ENCODE assay signal across 1 cellular context in genomic region chr5:78659714-78660113, GRCh38.
A peak's percentile ranks its signal among the peaks of the same experiment; 100 is the strongest.
TF ChIP-seq lines count a peak whose summit lies in the region.

No MANE protein-coding gene starts in this region.

TF ChIP-seq in K562, 482 proteins besides CTCF, POLR2A, EP300 and RAD21 (continued from another document and continues in another):
- TF ChIP-seq, protein P1, sequence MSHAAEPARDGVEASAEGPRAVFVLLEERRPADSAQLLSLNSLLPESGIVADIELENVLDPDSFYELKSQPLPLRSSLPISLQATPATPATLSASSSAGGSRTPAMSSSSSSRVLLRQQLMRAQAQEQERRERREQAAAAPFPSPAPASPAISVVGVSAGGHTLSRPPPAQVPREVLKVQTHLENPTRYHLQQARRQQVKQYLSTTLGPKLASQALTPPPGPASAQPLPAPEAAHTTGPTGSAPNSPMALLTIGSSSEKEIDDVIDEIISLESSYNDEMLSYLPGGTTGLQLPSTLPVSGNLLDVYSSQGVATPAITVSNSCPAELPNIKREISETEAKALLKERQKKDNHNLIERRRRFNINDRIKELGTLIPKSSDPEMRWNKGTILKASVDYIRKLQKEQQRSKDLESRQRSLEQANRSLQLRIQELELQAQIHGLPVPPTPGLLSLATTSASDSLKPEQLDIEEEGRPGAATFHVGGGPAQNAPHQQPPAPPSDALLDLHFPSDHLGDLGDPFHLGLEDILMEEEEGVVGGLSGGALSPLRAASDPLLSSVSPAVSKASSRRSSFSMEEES (CRISPR knock-in tag; IDR thresholded peaks at IDR 0.05) = no peak
- TF ChIP-seq CBFA2T3 (IDR thresholded peaks at IDR 0.05) = peak; percentile 70; the same call in 1 of the 2 replicates
- TF ChIP-seq ZKSCAN1 (IDR thresholded peaks at IDR 0.05; ENCODE audit: low read depth, low read length) = no peak
- peak; percentile 47; the same call in 1 of the 2 replicates for TF ChIP-seq FOXM1 (IDR thresholded peaks at IDR 0.05; ENCODE audit: low read depth)
- no peak for TF ChIP-seq FOXM1 (CRISPR knock-in tag; IDR thresholded peaks at IDR 0.05; ENCODE audit: low read depth)
- peak; percentile 83 for TF ChIP-seq MAFK (IDR thresholded peaks at IDR 0.05; ENCODE audit: low read length)
- TF ChIP-seq, protein P2, sequence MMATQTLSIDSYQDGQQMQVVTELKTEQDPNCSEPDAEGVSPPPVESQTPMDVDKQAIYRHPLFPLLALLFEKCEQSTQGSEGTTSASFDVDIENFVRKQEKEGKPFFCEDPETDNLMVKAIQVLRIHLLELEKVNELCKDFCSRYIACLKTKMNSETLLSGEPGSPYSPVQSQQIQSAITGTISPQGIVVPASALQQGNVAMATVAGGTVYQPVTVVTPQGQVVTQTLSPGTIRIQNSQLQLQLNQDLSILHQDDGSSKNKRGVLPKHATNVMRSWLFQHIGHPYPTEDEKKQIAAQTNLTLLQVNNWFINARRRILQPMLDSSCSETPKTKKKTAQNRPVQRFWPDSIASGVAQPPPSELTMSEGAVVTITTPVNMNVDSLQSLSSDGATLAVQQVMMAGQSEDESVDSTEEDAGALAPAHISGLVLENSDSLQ (IDR thresholded peaks at IDR 0.05) = peak; percentile 64
- TF ChIP-seq KHSRP (IDR thresholded peaks at IDR 0.05) = no peak
- no peak for TF ChIP-seq HDAC1 (IDR thresholded peaks at IDR 0.05)
- TF ChIP-seq ZNF282 (CRISPR knock-in tag; IDR thresholded peaks at IDR 0.05) = no peak
- TF ChIP-seq TCF7L2 (IDR thresholded peaks at IDR 0.05; ENCODE audit: low read depth, low read length) = no peak
- TF ChIP-seq ATF4 (CRISPR knock-in tag; IDR thresholded peaks at IDR 0.05) = no peak
- TF ChIP-seq ARID1B (IDR thresholded peaks at IDR 0.05) = peak; percentile 84
- no peak for TF ChIP-seq CREB1 (IDR thresholded peaks at IDR 0.05)
- no peak for TF ChIP-seq CREB1 (CRISPR knock-in tag; IDR thresholded peaks at IDR 0.05)
- peak; percentile 64; the same call in 1 of the 2 replicates for TF ChIP-seq CREM (IDR thresholded peaks at IDR 0.05; ENCODE audit: low read depth)
- TF ChIP-seq HSF4 (CRISPR knock-in tag; IDR thresholded peaks at IDR 0.05; ENCODE audit: borderline replicate concordance) = no peak
- TF ChIP-seq HDAC3 (IDR thresholded peaks at IDR 0.05; ENCODE audit: borderline replicate concordance, partially characterized antibody) = peak; percentile 75
- no peak for TF ChIP-seq ZNF518B (CRISPR knock-in tag; IDR thresholded peaks at IDR 0.05)
- peak; percentile 55; the same call in 1 of the 2 replicates for TF ChIP-seq HDAC2 (IDR thresholded peaks at IDR 0.05)
- no peak for TF ChIP-seq NKRF (IDR thresholded peaks at IDR 0.05; ENCODE audit: borderline replicate concordance)
- TF ChIP-seq MEIS2 (IDR thresholded peaks at IDR 0.05; ENCODE audit: partially characterized antibody) = peak; percentile 75
- peak; percentile 16 to 68; a peak in 1 of 4 replicates for TF ChIP-seq FOXK2 (conservative IDR thresholded peaks at IDR 0.05 in 1 of 2, IDR thresholded peaks at IDR 0.05 in 1 of 2; ENCODE audit: low read depth in 2 of 2)
- TF ChIP-seq, protein P3, sequence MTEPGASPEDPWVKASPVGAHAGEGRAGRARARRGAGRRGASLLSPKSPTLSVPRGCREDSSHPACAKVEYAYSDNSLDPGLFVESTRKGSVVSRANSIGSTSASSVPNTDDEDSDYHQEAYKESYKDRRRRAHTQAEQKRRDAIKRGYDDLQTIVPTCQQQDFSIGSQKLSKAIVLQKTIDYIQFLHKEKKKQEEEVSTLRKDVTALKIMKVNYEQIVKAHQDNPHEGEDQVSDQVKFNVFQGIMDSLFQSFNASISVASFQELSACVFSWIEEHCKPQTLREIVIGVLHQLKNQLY (CRISPR knock-in tag; conservative IDR thresholded peaks at IDR 0.05) = no peak
- peak; percentile 65; the same call in 1 of the 2 replicates for TF ChIP-seq ZEB2 (IDR thresholded peaks at IDR 0.05)
- TF ChIP-seq THRAP3 (IDR thresholded peaks at IDR 0.05; ENCODE audit: borderline replicate concordance) = no peak
- TF ChIP-seq MAFG (tag; conservative IDR thresholded peaks at IDR 0.05) = peak; percentile 92
- TF ChIP-seq, protein P4, sequence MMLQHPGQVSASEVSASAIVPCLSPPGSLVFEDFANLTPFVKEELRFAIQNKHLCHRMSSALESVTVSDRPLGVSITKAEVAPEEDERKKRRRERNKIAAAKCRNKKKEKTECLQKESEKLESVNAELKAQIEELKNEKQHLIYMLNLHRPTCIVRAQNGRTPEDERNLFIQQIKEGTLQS (IDR thresholded peaks at IDR 0.05) = peak; percentile 55; the same call in 1 of the 2 replicates
- TF ChIP-seq, protein P4 (CRISPR knock-in tag; conservative IDR thresholded peaks at IDR 0.05) = no peak
- TF ChIP-seq RBM14 (IDR thresholded peaks at IDR 0.05; ENCODE audit: borderline replicate concordance, insufficient read depth, low read depth, low read length) = no peak
- no peak for TF ChIP-seq FOXA1 (IDR thresholded peaks at IDR 0.05; ENCODE audit: borderline replicate concordance)
- TF ChIP-seq ATF7 (IDR thresholded peaks at IDR 0.05) = peak; percentile 70
- no peak for TF ChIP-seq RUNX1 (IDR thresholded peaks at IDR 0.05; ENCODE audit: low read depth)
- no peak for TF ChIP-seq ZNF41 (CRISPR knock-in tag; conservative IDR thresholded peaks at IDR 0.05)
- TF ChIP-seq, protein P5, sequence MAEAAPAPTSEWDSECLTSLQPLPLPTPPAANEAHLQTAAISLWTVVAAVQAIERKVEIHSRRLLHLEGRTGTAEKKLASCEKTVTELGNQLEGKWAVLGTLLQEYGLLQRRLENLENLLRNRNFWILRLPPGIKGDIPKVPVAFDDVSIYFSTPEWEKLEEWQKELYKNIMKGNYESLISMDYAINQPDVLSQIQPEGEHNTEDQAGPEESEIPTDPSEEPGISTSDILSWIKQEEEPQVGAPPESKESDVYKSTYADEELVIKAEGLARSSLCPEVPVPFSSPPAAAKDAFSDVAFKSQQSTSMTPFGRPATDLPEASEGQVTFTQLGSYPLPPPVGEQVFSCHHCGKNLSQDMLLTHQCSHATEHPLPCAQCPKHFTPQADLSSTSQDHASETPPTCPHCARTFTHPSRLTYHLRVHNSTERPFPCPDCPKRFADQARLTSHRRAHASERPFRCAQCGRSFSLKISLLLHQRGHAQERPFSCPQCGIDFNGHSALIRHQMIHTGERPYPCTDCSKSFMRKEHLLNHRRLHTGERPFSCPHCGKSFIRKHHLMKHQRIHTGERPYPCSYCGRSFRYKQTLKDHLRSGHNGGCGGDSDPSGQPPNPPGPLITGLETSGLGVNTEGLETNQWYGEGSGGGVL (CRISPR knock-in tag; IDR thresholded peaks at IDR 0.05) = no peak
- peak; percentile 79 for TF ChIP-seq SMARCA4 (IDR thresholded peaks at IDR 0.05)
- no peak for TF ChIP-seq GTF2F1 (IDR thresholded peaks at IDR 0.05; ENCODE audit: low read depth, low read length)
- TF ChIP-seq, protein P6, sequence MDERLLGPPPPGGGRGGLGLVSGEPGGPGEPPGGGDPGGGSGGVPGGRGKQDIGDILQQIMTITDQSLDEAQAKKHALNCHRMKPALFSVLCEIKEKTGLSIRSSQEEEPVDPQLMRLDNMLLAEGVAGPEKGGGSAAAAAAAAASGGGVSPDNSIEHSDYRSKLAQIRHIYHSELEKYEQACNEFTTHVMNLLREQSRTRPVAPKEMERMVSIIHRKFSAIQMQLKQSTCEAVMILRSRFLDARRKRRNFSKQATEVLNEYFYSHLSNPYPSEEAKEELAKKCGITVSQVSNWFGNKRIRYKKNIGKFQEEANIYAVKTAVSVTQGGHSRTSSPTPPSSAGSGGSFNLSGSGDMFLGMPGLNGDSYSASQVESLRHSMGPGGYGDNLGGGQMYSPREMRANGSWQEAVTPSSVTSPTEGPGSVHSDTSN (CRISPR knock-in tag; IDR thresholded peaks at IDR 0.05; ENCODE audit: low read depth) = no peak
- TF ChIP-seq, protein P6 (tag; conservative IDR thresholded peaks at IDR 0.05; ENCODE audit: low read depth) = peak; percentile 34; the same call in 1 of the 2 replicates
- no peak for TF ChIP-seq ZBTB8A (IDR thresholded peaks at IDR 0.05; ENCODE audit: partially characterized antibody)
- no peak for TF ChIP-seq NR0B1 (IDR thresholded peaks at IDR 0.05; ENCODE audit: partially characterized antibody)
- TF ChIP-seq ZNF695 (CRISPR knock-in tag; IDR thresholded peaks at IDR 0.05) = no peak
- TF ChIP-seq C11orf30 (IDR thresholded peaks at IDR 0.05; ENCODE audit: low read depth) = peak; percentile 96
- peak; percentile 78; the same call in 1 of the 2 replicates for TF ChIP-seq LEF1 (IDR thresholded peaks at IDR 0.05)
- TF ChIP-seq FOSL1 (tag; conservative IDR thresholded peaks at IDR 0.05) = peak; percentile 74
- no peak for TF ChIP-seq ZNF77 (CRISPR knock-in tag; IDR thresholded peaks at IDR 0.05)
- TF ChIP-seq MCM5 (IDR thresholded peaks at IDR 0.05; ENCODE audit: low read depth) = no peak
- peak; percentile 77 for TF ChIP-seq NFE2 (IDR thresholded peaks at IDR 0.05; ENCODE audit: low read depth)
- peak in 1 of 2 experiments; percentile 90; a peak in 2 of 4 replicates for TF ChIP-seq TBL1XR1 (IDR thresholded peaks at IDR 0.05; ENCODE audit: low read length in 2 of 2)
- TF ChIP-seq MYC (IDR thresholded peaks at IDR 0.05; ENCODE audit: low read depth, low read length) = no peak
- TF ChIP-seq MYC (CRISPR knock-in tag; IDR thresholded peaks at IDR 0.05; ENCODE audit: borderline replicate concordance, low read depth) = no peak
- TF ChIP-seq CEBPG (CRISPR knock-in tag; IDR thresholded peaks at IDR 0.05) = no peak; the same call in 1 of the 2 replicates
- TF ChIP-seq CEBPG (tag; conservative IDR thresholded peaks at IDR 0.05 in 1 of 2, IDR thresholded peaks at IDR 0.05 in 1 of 2) = peak in 1 of 2 experiments; percentile 22; a peak in 1 of 4 replicates
- no peak for TF ChIP-seq E2F3 (CRISPR knock-in tag; IDR thresholded peaks at IDR 0.05)
- TF ChIP-seq ESRRA (IDR thresholded peaks at IDR 0.05; ENCODE audit: borderline replicate concordance, low read depth) = peak; percentile 34; the same call in 1 of the 2 replicates
